ENCODE assay signal across 10 cellular contexts in genomic region chr14:37171678-37172023, GRCh38. TPM values are rescaled to one million over a fixed set of nuclear protein-coding genes. Genes with fewer than 3 reads are reported as not detected.
DNase-seq lines count a peak whose midpoint lies in the region; ATAC-seq and TF ChIP-seq lines count a peak whose summit lies in the region.
"Had no signal": no experiment of that assay in that cellular context is flagged by ENCODE, and none has a peak within 500 bp of the region (broad histone marks: within the 10 kb centered on the region; RNA-seq: fewer than 3 reads in every experiment).

No MANE protein-coding gene starts in this region.

- H3K4me1 ChIP-seq in duodenal mucosa (ENCODE audit: control insufficient read depth in 1 of 2, insufficient read depth in 2 of 2, low read length in 2 of 2) (peaks cover 7 to 21% of the 10 kb centered on the region in 2 donors), liver (ENCODE audit: control insufficient read depth in 4 of 4, insufficient read depth in 4 of 4, low read length in 3 of 4) (peaks cover 0 to 15% (median 7%) of the 10 kb centered on the region in 4 donors), subcutaneous abdominal adipose tissue (ENCODE audit: control insufficient read depth in 5 of 5, insufficient read depth in 5 of 5, low read length in 5 of 5) (peaks cover 0 to 18% (median 13%) of the 10 kb centered on the region in 5 donors)

- peak overlapping the region; percentile 65 to 96 for H3K9ac ChIP-seq in duodenal mucosa (ENCODE audit: low read depth in 1 of 2, low read length in 2 of 2)
- H3K9ac ChIP-seq in liver (ENCODE audit: low read depth in 1 of 2, low read length in 2 of 2): peak overlapping the region in 1 of 2 donors; percentile 88
- H3K9ac ChIP-seq in subcutaneous abdominal adipose tissue (ENCODE audit: low read length in 5 of 5): peak overlapping the region in 4 of 5 donors; percentile 51 to 83 (median 73)

- H3K9me3 ChIP-seq in duodenal mucosa (ENCODE audit: control insufficient read depth in 1 of 2, low read length in 2 of 2) (no peaks in the 10 kb centered on the region), liver (ENCODE audit: control insufficient read depth in 4 of 4, low read length in 3 of 4) (no peaks in the 10 kb centered on the region), subcutaneous abdominal adipose tissue (ENCODE audit: control insufficient read depth in 5 of 5, low read length in 5 of 5) (no peaks in the 10 kb centered on the region)

- H3K4me3 ChIP-seq in duodenal mucosa (ENCODE audit: low read depth in 1 of 2, low read length in 2 of 2) (peak overlapping the region; percentile 71 to 80), liver (ENCODE audit: low read depth in 1 of 3, low read length in 3 of 3) (peak overlapping the region; percentile 58 to 96 (median 91)), subcutaneous abdominal adipose tissue (ENCODE audit: low read depth in 1 of 5, low read length in 5 of 5) (peak overlapping the region; percentile 82 to 98 (median 88))

- DNase-seq in HuH-7.5 (ENCODE audit: low spot score): peak; percentile 15
- DNase-seq in cortex of kidney (lab: John Stamatoyannopoulos, UW): no peak
- no peak for DNase-seq in NCI-H1417 treated with DMSO at 0.1 percent for 48 hours (lab: John Stamatoyannopoulos, UW)
- DNase-seq in stimulated activated CD4-positive, alpha-beta T cell treated with anti-CD3 and anti-CD28 coated beads, Interleukin-12 subunit alpha, Interleukin-12 subunit beta, amount 100 ng/mL, for 4 hours: no peak
- DNase-seq: GDM1 had no signal

- H3K27me3 ChIP-seq in duodenal mucosa (ENCODE audit: control insufficient read depth in 1 of 2, insufficient read depth in 2 of 2, low read length in 2 of 2): no peaks in the 10 kb centered on the region
- H3K27me3 ChIP-seq in liver (ENCODE audit: control insufficient read depth in 4 of 4, insufficient read depth in 4 of 4, low read length in 3 of 4): no peaks in the 10 kb centered on the region
- H3K27me3 ChIP-seq in subcutaneous abdominal adipose tissue (ENCODE audit: control insufficient read depth in 5 of 5, insufficient read depth in 4 of 5, low read length in 5 of 5): no peaks in the 10 kb centered on the region

- no peaks in the 10 kb centered on the region for H3K36me3 ChIP-seq in duodenal mucosa (ENCODE audit: control insufficient read depth in 1 of 2, insufficient read depth in 2 of 2, low read length in 2 of 2)
- no peaks in the 10 kb centered on the region for H3K36me3 ChIP-seq in liver (ENCODE audit: control insufficient read depth in 4 of 4, insufficient read depth in 3 of 4, low read depth in 1 of 4, low read length in 3 of 4)
- no peaks in the 10 kb centered on the region for H3K36me3 ChIP-seq in subcutaneous abdominal adipose tissue (ENCODE audit: control insufficient read depth in 5 of 5, insufficient read depth in 5 of 5, low read length in 5 of 5)

- ATAC-seq in HG03175 (IDR thresholded peaks at IDR 0.05; ENCODE audit: unreplicated experiment): no peak

- TF ChIP-seq RAD21 in liver (IDR thresholded peaks at IDR 0.05): no peak

- 5% methylated on average over 6 of the region's 6 CpGs for WGBS in liver

- no peak for TF ChIP-seq CTCF in liver (IDR thresholded peaks at IDR 0.05; ENCODE audit: low read depth, low read length, missing input control)

- H3K27ac ChIP-seq in duodenal mucosa (ENCODE audit: low read depth, low read length) (no peak overlapping the region), liver (ENCODE audit: low read depth in 1 of 2, low read length in 2 of 2) (peak overlapping the region; percentile 79 to 86), subcutaneous abdominal adipose tissue (ENCODE audit: low read depth, low read length) (peak overlapping the region; percentile 60)

TF ChIP-seq in liver, 16 proteins besides CTCF, POLR2A, EP300 and RAD21:
- TF ChIP-seq RXRA (IDR thresholded peaks at IDR 0.05): no peak
- no peak for TF ChIP-seq MAX (IDR thresholded peaks at IDR 0.05)
- TF ChIP-seq SP1 (IDR thresholded peaks at IDR 0.05): no peak
- TF ChIP-seq, protein P1, sequence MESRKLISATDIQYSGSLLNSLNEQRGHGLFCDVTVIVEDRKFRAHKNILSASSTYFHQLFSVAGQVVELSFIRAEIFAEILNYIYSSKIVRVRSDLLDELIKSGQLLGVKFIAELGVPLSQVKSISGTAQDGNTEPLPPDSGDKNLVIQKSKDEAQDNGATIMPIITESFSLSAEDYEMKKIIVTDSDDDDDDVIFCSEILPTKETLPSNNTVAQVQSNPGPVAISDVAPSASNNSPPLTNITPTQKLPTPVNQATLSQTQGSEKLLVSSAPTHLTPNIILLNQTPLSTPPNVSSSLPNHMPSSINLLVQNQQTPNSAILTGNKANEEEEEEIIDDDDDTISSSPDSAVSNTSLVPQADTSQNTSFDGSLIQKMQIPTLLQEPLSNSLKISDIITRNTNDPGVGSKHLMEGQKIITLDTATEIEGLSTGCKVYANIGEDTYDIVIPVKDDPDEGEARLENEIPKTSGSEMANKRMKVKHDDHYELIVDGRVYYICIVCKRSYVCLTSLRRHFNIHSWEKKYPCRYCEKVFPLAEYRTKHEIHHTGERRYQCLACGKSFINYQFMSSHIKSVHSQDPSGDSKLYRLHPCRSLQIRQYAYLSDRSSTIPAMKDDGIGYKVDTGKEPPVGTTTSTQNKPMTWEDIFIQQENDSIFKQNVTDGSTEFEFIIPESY (IDR thresholded peaks at IDR 0.05): no peak
- TF ChIP-seq JUND (IDR thresholded peaks at IDR 0.05): no peak
- no peak for TF ChIP-seq YY1 (IDR thresholded peaks at IDR 0.05)
- TF ChIP-seq GABPA (IDR thresholded peaks at IDR 0.05 in 1 of 2, conservative IDR thresholded peaks at IDR 0.05 in 1 of 2): no peak
- no peak for TF ChIP-seq EGR1 (IDR thresholded peaks at IDR 0.05; ENCODE audit: low read depth in 2 of 2)
- TF ChIP-seq HNF4A (conservative IDR thresholded peaks at IDR 0.05): no peak
- no peak for TF ChIP-seq FOXA1 (IDR thresholded peaks at IDR 0.05)
- no peak for TF ChIP-seq REST (IDR thresholded peaks at IDR 0.05)

RNA-seq across cellular contexts. Expression of gene SLC25A21, which starts 0.8 kb away (rescaled TPM):
- total RNA-seq in liver: 10 to 100 TPM in 1 of 2 donors, under 1 TPM in 1; 0.17 to 24.3 TPM
- polyA plus RNA-seq in liver: under 1 TPM; 0.13 to 0.29 TPM
- total RNA-seq: activated CD8-positive, alpha-beta memory T cell treated with anti-CD3 and anti-CD28 coated beads for 36 hours had no signal

RNA-seq across cellular contexts. Expression of gene MIPOL1, which starts 26.1 kb away (rescaled TPM):
- 1 to 10 TPM; 2.1 to 6.6 TPM for total RNA-seq in liver
- 1 to 10 TPM in 1 of 2 donors, under 1 TPM in 1; 0.51 to 1.7 TPM for polyA plus RNA-seq in liver
- total RNA-seq: activated CD8-positive, alpha-beta memory T cell treated with anti-CD3 and anti-CD28 coated beads for 36 hours had no signal
